ENCODE assay signal across 1 cellular context in genomic region chr7:51070163-51070562, GRCh38.
TF ChIP-seq lines count a peak whose summit lies in the region.

No MANE protein-coding gene starts in this region.

TF ChIP-seq in WTC11, 78 proteins besides CTCF, POLR2A, EP300 and RAD21 (continued from another document):
- TF ChIP-seq E2F1 (CRISPR knock-in tag; IDR thresholded peaks at IDR 0.05) (no peak), ZNF671 (CRISPR knock-in tag; IDR thresholded peaks at IDR 0.05) (no peak), SOX15 (CRISPR knock-in tag; IDR thresholded peaks at IDR 0.05) (no peak), GTF2I (CRISPR knock-in tag; conservative IDR thresholded peaks at IDR 0.05) (no peak), ZBTB21 (CRISPR knock-in tag; IDR thresholded peaks at IDR 0.05; ENCODE audit: borderline replicate concordance) (no peak), ZNF138 (CRISPR knock-in tag; conservative IDR thresholded peaks at IDR 0.05) (no peak), ZNF416 (CRISPR knock-in tag; IDR thresholded peaks at IDR 0.05) (no peak), NR3C1 (CRISPR knock-in tag; conservative IDR thresholded peaks at IDR 0.05; ENCODE audit: low read depth) (no peak), CDX4 (CRISPR knock-in tag; IDR thresholded peaks at IDR 0.05; ENCODE audit: borderline replicate concordance) (no peak), NFYB (CRISPR knock-in tag; conservative IDR thresholded peaks at IDR 0.05; ENCODE audit: low read depth) (no peak), MXD4 (CRISPR knock-in tag; IDR thresholded peaks at IDR 0.05; ENCODE audit: borderline replicate concordance) (no peak)
- TF ChIP-seq, protein P1, sequence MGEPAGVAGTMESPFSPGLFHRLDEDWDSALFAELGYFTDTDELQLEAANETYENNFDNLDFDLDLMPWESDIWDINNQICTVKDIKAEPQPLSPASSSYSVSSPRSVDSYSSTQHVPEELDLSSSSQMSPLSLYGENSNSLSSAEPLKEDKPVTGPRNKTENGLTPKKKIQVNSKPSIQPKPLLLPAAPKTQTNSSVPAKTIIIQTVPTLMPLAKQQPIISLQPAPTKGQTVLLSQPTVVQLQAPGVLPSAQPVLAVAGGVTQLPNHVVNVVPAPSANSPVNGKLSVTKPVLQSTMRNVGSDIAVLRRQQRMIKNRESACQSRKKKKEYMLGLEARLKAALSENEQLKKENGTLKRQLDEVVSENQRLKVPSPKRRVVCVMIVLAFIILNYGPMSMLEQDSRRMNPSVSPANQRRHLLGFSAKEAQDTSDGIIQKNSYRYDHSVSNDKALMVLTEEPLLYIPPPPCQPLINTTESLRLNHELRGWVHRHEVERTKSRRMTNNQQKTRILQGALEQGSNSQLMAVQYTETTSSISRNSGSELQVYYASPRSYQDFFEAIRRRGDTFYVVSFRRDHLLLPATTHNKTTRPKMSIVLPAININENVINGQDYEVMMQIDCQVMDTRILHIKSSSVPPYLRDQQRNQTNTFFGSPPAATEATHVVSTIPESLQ (CRISPR knock-in tag; IDR thresholded peaks at IDR 0.05) = no peak
- TF ChIP-seq, protein P2, sequence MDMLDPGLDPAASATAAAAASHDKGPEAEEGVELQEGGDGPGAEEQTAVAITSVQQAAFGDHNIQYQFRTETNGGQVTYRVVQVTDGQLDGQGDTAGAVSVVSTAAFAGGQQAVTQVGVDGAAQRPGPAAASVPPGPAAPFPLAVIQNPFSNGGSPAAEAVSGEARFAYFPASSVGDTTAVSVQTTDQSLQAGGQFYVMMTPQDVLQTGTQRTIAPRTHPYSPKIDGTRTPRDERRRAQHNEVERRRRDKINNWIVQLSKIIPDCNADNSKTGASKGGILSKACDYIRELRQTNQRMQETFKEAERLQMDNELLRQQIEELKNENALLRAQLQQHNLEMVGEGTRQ (CRISPR knock-in tag; IDR thresholded peaks at IDR 0.05) = no peak
- TF ChIP-seq, protein P3, sequence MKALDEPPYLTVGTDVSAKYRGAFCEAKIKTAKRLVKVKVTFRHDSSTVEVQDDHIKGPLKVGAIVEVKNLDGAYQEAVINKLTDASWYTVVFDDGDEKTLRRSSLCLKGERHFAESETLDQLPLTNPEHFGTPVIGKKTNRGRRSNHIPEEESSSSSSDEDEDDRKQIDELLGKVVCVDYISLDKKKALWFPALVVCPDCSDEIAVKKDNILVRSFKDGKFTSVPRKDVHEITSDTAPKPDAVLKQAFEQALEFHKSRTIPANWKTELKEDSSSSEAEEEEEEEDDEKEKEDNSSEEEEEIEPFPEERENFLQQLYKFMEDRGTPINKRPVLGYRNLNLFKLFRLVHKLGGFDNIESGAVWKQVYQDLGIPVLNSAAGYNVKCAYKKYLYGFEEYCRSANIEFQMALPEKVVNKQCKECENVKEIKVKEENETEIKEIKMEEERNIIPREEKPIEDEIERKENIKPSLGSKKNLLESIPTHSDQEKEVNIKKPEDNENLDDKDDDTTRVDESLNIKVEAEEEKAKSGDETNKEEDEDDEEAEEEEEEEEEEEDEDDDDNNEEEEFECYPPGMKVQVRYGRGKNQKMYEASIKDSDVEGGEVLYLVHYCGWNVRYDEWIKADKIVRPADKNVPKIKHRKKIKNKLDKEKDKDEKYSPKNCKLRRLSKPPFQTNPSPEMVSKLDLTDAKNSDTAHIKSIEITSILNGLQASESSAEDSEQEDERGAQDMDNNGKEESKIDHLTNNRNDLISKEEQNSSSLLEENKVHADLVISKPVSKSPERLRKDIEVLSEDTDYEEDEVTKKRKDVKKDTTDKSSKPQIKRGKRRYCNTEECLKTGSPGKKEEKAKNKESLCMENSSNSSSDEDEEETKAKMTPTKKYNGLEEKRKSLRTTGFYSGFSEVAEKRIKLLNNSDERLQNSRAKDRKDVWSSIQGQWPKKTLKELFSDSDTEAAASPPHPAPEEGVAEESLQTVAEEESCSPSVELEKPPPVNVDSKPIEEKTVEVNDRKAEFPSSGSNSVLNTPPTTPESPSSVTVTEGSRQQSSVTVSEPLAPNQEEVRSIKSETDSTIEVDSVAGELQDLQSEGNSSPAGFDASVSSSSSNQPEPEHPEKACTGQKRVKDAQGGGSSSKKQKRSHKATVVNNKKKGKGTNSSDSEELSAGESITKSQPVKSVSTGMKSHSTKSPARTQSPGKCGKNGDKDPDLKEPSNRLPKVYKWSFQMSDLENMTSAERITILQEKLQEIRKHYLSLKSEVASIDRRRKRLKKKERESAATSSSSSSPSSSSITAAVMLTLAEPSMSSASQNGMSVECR (CRISPR knock-in tag; IDR thresholded peaks at IDR 0.05; ENCODE audit: borderline replicate concordance) = no peak
